Comparison of ENCODE assay signal across 8 cellular contexts in genomic region chr10:113961261-113961938, GRCh38.
DNase-seq lines count a peak whose midpoint lies in the region; ATAC-seq, FAIRE-seq and TF ChIP-seq lines count a peak whose summit lies in the region.

No MANE protein-coding gene starts in this region.

- H3K4me3 Mint-ChIP-seq in activated T-cell treated with anti-CD3 and anti-CD28 coated beads, Interleukin-2, amount 50 U/mL, for 4 hours: peak overlapping the region; percentile 40

- peaks cover 3% of the 10 kb centered on the region for H3K9me3 Mint-ChIP-seq in activated T-cell treated with anti-CD3 and anti-CD28 coated beads, Interleukin-2, amount 50 U/mL, for 4 hours

- no peak overlapping the region for H4K12ac ChIP-seq in trophoblast cell (ENCODE audit: low read depth, low read length)

- peaks cover 4% of the 10 kb centered on the region for H3K27me3 Mint-ChIP-seq in activated T-cell treated with anti-CD3 and anti-CD28 coated beads, Interleukin-2, amount 50 U/mL, for 4 hours (ENCODE audit: low read depth)

- no peak overlapping the region for H4K91ac ChIP-seq in trophoblast cell (ENCODE audit: low read depth, low read length)

- peak; percentile 82 for DNase-seq in GM12864 (ENCODE audit: low read depth)
- peak; percentile 72 for DNase-seq in MV-4-11 (lab: John Stamatoyannopoulos, UW)
- peak; percentile 50 for DNase-seq in activated T-cell treated with anti-CD3 and anti-CD28 coated beads, Interleukin-2, amount 50 U/mL, for 4 hours
- DNase-seq in small intestine: peak; percentile 70
- DNase-seq in trophoblast cell: no peak
- DNase-seq in dedifferentiated amniotic fluid mesenchymal stem cell (ENCODE audit: extremely low spot score): no peak
- DNase-seq in NCI-H1694 (lab: John Stamatoyannopoulos, UW): no peak

- peak; percentile 68 for ATAC-seq in GM21723 (IDR thresholded peaks at IDR 0.05; ENCODE audit: unreplicated experiment)
- ATAC-seq in activated T-cell treated with anti-CD3 and anti-CD28 coated beads, Interleukin-2, amount 50 U/mL, for 4 hours: peak; percentile 88 to 91

- H3K36me3 Mint-ChIP-seq in activated T-cell treated with anti-CD3 and anti-CD28 coated beads, Interleukin-2, amount 50 U/mL, for 4 hours (ENCODE audit: insufficient read depth): no peaks in the 10 kb centered on the region

- H3K4me1 ChIP-seq in small intestine (ENCODE audit: control insufficient read depth in 2 of 2, insufficient read depth in 1 of 2, low read depth in 1 of 2, low read length in 1 of 2) (peaks cover 15 to 20% of the 10 kb centered on the region in 2 donors), trophoblast cell (ENCODE audit: control insufficient read depth in 1 of 2, insufficient read depth in 2 of 2, low read length in 2 of 2) (peaks cover 18 to 30% of the 10 kb centered on the region in 2 experiments)

- no peak overlapping the region for H3K4ac ChIP-seq in trophoblast cell (ENCODE audit: low read depth, low read length)

- no peak overlapping the region for H2AFZ ChIP-seq in trophoblast cell (ENCODE audit: insufficient read depth, low read length, poor library complexity)

- no peaks in the 10 kb centered on the region for H3K27me3 ChIP-seq in small intestine (ENCODE audit: control insufficient read depth in 2 of 2, insufficient read depth in 2 of 2, low read length in 2 of 2)
- no peaks in the 10 kb centered on the region for H3K27me3 ChIP-seq in trophoblast cell (ENCODE audit: insufficient read depth, low read length)

- H3K9ac ChIP-seq in trophoblast cell (ENCODE audit: low read length): no peak overlapping the region

- H2AK5ac ChIP-seq in trophoblast cell (ENCODE audit: low read length): no peak overlapping the region

- H4K8ac ChIP-seq in trophoblast cell (ENCODE audit: low read depth, low read length): no peak overlapping the region

- no peak overlapping the region for H3K14ac ChIP-seq in trophoblast cell (ENCODE audit: low read length)

- H3K18ac ChIP-seq in trophoblast cell (ENCODE audit: low read length): no peak overlapping the region

- H3K4me2 ChIP-seq in trophoblast cell (ENCODE audit: low read length): no peak overlapping the region

- H3K23ac ChIP-seq in trophoblast cell (ENCODE audit: low read length): no peak overlapping the region

- H3K79me2 ChIP-seq in trophoblast cell (ENCODE audit: control insufficient read depth, insufficient read depth, low read length, poor library complexity): no peaks in the 10 kb centered on the region

- H2BK12ac ChIP-seq in trophoblast cell (ENCODE audit: low read length): no peak overlapping the region

- H3K79me1 ChIP-seq in trophoblast cell (ENCODE audit: low read length): peaks cover 13% of the 10 kb centered on the region

- H3K4me3 ChIP-seq in GM12864 (ENCODE audit: low read depth, low read length): no peak overlapping the region
- H3K4me3 ChIP-seq in small intestine (ENCODE audit: low read depth in 1 of 2, low read length in 2 of 2): no peak overlapping the region
- H3K4me3 ChIP-seq in trophoblast cell (ENCODE audit: low read depth, low read length): no peak overlapping the region

- H3K36me3 ChIP-seq in small intestine (ENCODE audit: control insufficient read depth in 2 of 2, insufficient read depth in 2 of 2, low read length in 2 of 2) (no peaks in the 10 kb centered on the region), trophoblast cell (ENCODE audit: control insufficient read depth in 1 of 2, insufficient read depth in 2 of 2, low read length in 2 of 2) (no peaks in the 10 kb centered on the region)

- 29 to 52% (median 31%) methylated on average over 11 of the region's 11 CpGs for WGBS in small intestine, 3 donors
- no CpG with 5 or more reads among the region's 11 CpGs for WGBS in trophoblast cell (ENCODE audit: extremely low coverage, insufficient coverage, insufficient read length)

- H2BK5ac ChIP-seq in trophoblast cell (ENCODE audit: low read depth, low read length, poor library complexity): no peak overlapping the region

- peak overlapping the region; percentile 98 to 99 for H3K27ac ChIP-seq in small intestine (ENCODE audit: low read depth in 1 of 2, low read length in 1 of 2)
- no peak overlapping the region for H3K27ac ChIP-seq in trophoblast cell (ENCODE audit: low read depth, low read length)

- peaks cover 43% of the 10 kb centered on the region for H3K4me1 Mint-ChIP-seq in activated T-cell treated with anti-CD3 and anti-CD28 coated beads, Interleukin-2, amount 50 U/mL, for 4 hours (ENCODE audit: low read depth)

- no peak for FAIRE-seq in small intestine (lab: Jason Lieb, UNC)

- TF ChIP-seq CTCF in GM12864 (IDR thresholded peaks at IDR 0.05; ENCODE audit: low read depth, low read length, missing control alignments): no peak

- H2BK120ac ChIP-seq in trophoblast cell (ENCODE audit: insufficient read depth, low read length, poor library complexity): no peak overlapping the region

- H3K9me3 ChIP-seq in small intestine (ENCODE audit: control insufficient read depth, low read depth): no peaks in the 10 kb centered on the region
- no peaks in the 10 kb centered on the region for H3K9me3 ChIP-seq in trophoblast cell (ENCODE audit: insufficient read depth, low read depth, low read length)

Comparison
In these comparisons a context has a peak if more than half of its experiments do, and no peak if none do; other contexts are left out.
1. DNase-seq: peak in GM12864 (single experiment), MV-4-11 (single experiment), activated T-cell treated with anti-CD3 and anti-CD28 coated beads, Interleukin-2, amount 50 U/mL, for 4 hours (single experiment) and small intestine (single experiment); none in trophoblast cell (0 of 2), dedifferentiated amniotic fluid mesenchymal stem cell (single experiment) and NCI-H1694 (single experiment).